32 cellular contexts compared by ENCODE assay signal in the genomic region with DNA sequence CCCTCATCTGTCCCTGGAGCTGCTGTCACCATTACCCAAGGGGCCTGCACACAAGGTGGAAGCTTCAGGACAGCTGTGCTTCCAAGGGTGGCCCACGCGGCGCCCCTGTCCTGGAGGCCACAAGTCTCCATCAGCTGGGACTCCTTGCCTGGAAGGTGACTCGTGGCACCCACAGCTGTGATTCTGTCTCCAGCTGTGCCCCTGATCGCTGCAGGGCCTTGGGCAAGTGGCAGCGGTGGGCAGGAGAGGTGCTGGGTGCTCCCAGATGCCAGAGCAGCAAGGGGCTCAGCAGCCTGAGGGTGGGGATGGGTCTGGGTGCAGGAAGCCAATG. TPM values are rescaled to one million over a fixed set of nuclear protein-coding genes. Genes with fewer than 3 reads are reported as not detected.
"Had no signal": no experiment of that assay in that cellular context is flagged by ENCODE, and none has a peak within 500 bp of the region (broad histone marks: within the 10 kb centered on the region; RNA-seq: fewer than 3 reads in every experiment).

No MANE protein-coding gene starts in this region.

- H3K27ac Mint-ChIP-seq: stimulated activated effector memory CD8-positive, alpha-beta T cell treated with anti-CD3 and anti-CD28 coated beads, Interleukin-12 subunit alpha, Interleukin-12 subunit beta, amount 100 ng/mL, for 72 hours had no signal

- DNase-seq: dermis blood vessel endothelial cell; effector memory CD4-positive, alpha-beta T cell; erythroblast; esophagus squamous epithelium; foreskin melanocyte; glutamatergic neuron; heart right ventricle; hippocampal formation; kidney glomerular epithelial cell; left colon; left ventricle myocardium inferior; lower lobe of right lung; naive thymus-derived CD8-positive, alpha-beta T cell; stimulated activated CD4-positive, alpha-beta T cell treated with anti-CD3 and anti-CD28 coated beads, Interleukin-2, amount 100 ng/mL, for 24 hours; stimulated activated CD4-positive, alpha-beta T cell treated with anti-CD3 and anti-CD28 coated beads, Interleukin-4, amount 100 ng/mL, for 24 hours; stimulated activated naive CD4-positive, alpha-beta T cell treated with Interleukin-2 at 50 U/mL for 16 hours; thyroid gland; trophoblast cell had no signal

- FAIRE-seq: endometrium, islet of Langerhans, pancreas had no signal

- H3K36me3 Mint-ChIP-seq: naive thymus-derived CD8-positive, alpha-beta T cell had no signal

- H3K4me2 ChIP-seq: smooth muscle cell had no signal

- H3K4me3 Mint-ChIP-seq: naive thymus-derived CD8-positive, alpha-beta T cell; neural crest cell; stimulated activated effector memory CD8-positive, alpha-beta T cell treated with anti-CD3 and anti-CD28 coated beads, Interleukin-12 subunit alpha, Interleukin-12 subunit beta, amount 100 ng/mL, for 72 hours had no signal

- H3K27me3 ChIP-seq: thyroid gland, vagina had no signal

- H3K4me3 ChIP-seq: coronary artery, esophagus squamous epithelium, heart right ventricle, left ventricle myocardium inferior, lower lobe of right lung, pancreas, smooth muscle cell, stomach, thyroid gland, vagina had no signal

- H3K9me3 ChIP-seq: esophagus squamous epithelium, heart right ventricle, left ventricle myocardium inferior, lower lobe of right lung, neutrophil, pancreas, stomach, thyroid gland, vagina had no signal

- H3K4me1 ChIP-seq: lower lobe of right lung, pancreas, vagina had no signal

- H3K36me3 ChIP-seq: esophagus squamous epithelium, heart right ventricle, left ventricle myocardium inferior, lower lobe of right lung, neutrophil, pancreas, stomach, thyroid gland, vagina had no signal

- H3K27ac ChIP-seq: coronary artery, esophagus squamous epithelium, heart right ventricle, left ventricle myocardium inferior, lower lobe of right lung, neutrophil, pancreas, stomach, thyroid gland, vagina had no signal

- ATAC-seq: heart right ventricle; left colon; lower lobe of right lung; naive thymus-derived CD8-positive, alpha-beta T cell; pancreas; sciatic nerve; stimulated activated effector memory CD8-positive, alpha-beta T cell treated with anti-CD3 and anti-CD28 coated beads, Interleukin-12 subunit alpha, Interleukin-12 subunit beta, amount 100 ng/mL, for 72 hours had no signal

- H3K9me3 Mint-ChIP-seq: neural crest cell; stimulated activated effector memory CD8-positive, alpha-beta T cell treated with anti-CD3 and anti-CD28 coated beads, Interleukin-12 subunit alpha, Interleukin-12 subunit beta, amount 100 ng/mL, for 72 hours had no signal

RNA-seq across cellular contexts. Expression of gene DUSP9, which starts 9.0 kb away (rescaled TPM):
- total RNA-seq: left colon; left ventricle myocardium inferior; lower lobe of right lung; myocyte; naive thymus-derived CD8-positive, alpha-beta T cell; posterior vena cava; thyroid gland had no signal
- polyA plus RNA-seq: naive thymus-derived CD8-positive, alpha-beta T cell had no signal

RNA-seq across cellular contexts. Expression of gene PNCK, which starts 35.6 kb away (rescaled TPM):
- total RNA-seq: dermis blood vessel endothelial cell; lower lobe of right lung; naive thymus-derived CD8-positive, alpha-beta T cell; pulmonary artery endothelial cell had no signal
- polyA plus RNA-seq: naive thymus-derived CD8-positive, alpha-beta T cell had no signal
